In genomic region chr19:41570639-41571112, GRCh38 we compare ENCODE assay signal across 8 cellular contexts. TPM values are rescaled to one million over a fixed set of nuclear protein-coding genes. Genes with fewer than 3 reads are reported as not detected.
DNase-seq lines count a peak whose midpoint lies in the region; ATAC-seq and TF ChIP-seq lines count a peak whose summit lies in the region.

No MANE protein-coding gene starts in this region.

- ATAC-seq in activated B cell treated with CpG ODN at 0.5 μM for 24 hours (ENCODE audit: low read depth), result peak; percentile 97
- peak; percentile 90 for ATAC-seq in left colon
- ATAC-seq in GM21423 (IDR thresholded peaks at IDR 0.05; ENCODE audit: unreplicated experiment), result no peak

- H3K4me3 ChIP-seq in cardiac fibroblast (replicated peaks in 1 of 2; ENCODE audit: low read depth in 2 of 2, low read length in 2 of 2), result no peak overlapping the region

- CTCF ChIA-PET in activated B cell treated with CpG ODN at 0.5 μM for 24 hours (lab: Charles Lee), result interaction anchor here (0.5 to 16.0 kb wide), 26 partner anchors 9 to 443 kb away, joined by 3 to 344 read pairs (median 3); partner anchors contain the start of genes CCDC97 and ERICH4

- H3K9me3 Mint-ChIP-seq in activated B cell treated with CpG ODN at 0.5 μM for 24 hours, result no peaks in the 10 kb centered on the region

- no peak overlapping the region for H3K27ac Mint-ChIP-seq in activated B cell treated with CpG ODN at 0.5 μM for 24 hours

- peaks cover 2% of the 10 kb centered on the region for H3K27me3 Mint-ChIP-seq in activated B cell treated with CpG ODN at 0.5 μM for 24 hours

- intact Hi-C loops in activated B cell treated with CpG ODN at 0.5 μM for 24 hours (cut with micrococcal nuclease) (loop anchor here (1.0 to 10.0 kb wide), 7 partner anchors 25 to 598 kb away; partner anchors contain the start of gene HNRNPUL1), left colon (cut with DNase I, micrococcal nuclease) (loop anchor here in 1 of 2 donors (10.0 kb wide), 1 partner anchor 116 kb away; no protein-coding TSS in a partner anchor)

- TF ChIP-seq CTCF in GM20000 (IDR thresholded peaks at IDR 0.05; ENCODE audit: extremely low read depth, missing control alignments), result peak; percentile 86
- TF ChIP-seq CTCF in activated B cell treated with CpG ODN at 0.5 μM for 24 hours (IDR thresholded peaks at IDR 0.05), result peak; percentile 50
- TF ChIP-seq CTCF in cardiac fibroblast (IDR thresholded peaks at IDR 0.05; ENCODE audit: low read depth, low read length), result peak; percentile 97

- peaks cover 14% of the 10 kb centered on the region for H3K4me1 Mint-ChIP-seq in activated B cell treated with CpG ODN at 0.5 μM for 24 hours

- H3K4me3 Mint-ChIP-seq in activated B cell treated with CpG ODN at 0.5 μM for 24 hours, result no peak overlapping the region

- POLR2A ChIA-PET in activated B cell treated with CpG ODN at 0.5 μM for 24 hours (lab: Charles Lee), result interaction anchor here (0.6 to 1.1 kb wide), 5 partner anchors 24 to 828 kb away, joined by 3 to 7 read pairs (median 4); no protein-coding TSS in a partner anchor

- H3K36me3 Mint-ChIP-seq in activated B cell treated with CpG ODN at 0.5 μM for 24 hours (ENCODE audit: low read depth), result peaks cover 7% of the 10 kb centered on the region

- DNase-seq in AG08395 (ENCODE audit: low spot score) (peak; percentile 87), GM20000 (ENCODE audit: low spot score) (peak; percentile 79), NCI-H2171 treated with DMSO at 0.1 percent for 48 hours (lab: John Stamatoyannopoulos, UW) (peak; percentile 62), activated B cell treated with CpG ODN at 0.5 μM for 24 hours (peak; percentile 77), cardiac fibroblast (ENCODE audit: low read depth in 2 of 2) (peak; percentile 77 to 78), left colon (peak; percentile 67 to 90)
- peak; percentile 87 for DNase-seq in stimulated activated CD4-positive, alpha-beta T cell treated with anti-CD3 and anti-CD28 coated beads, Interleukin-4, amount 100 ng/mL, for 1 hour

RNA-seq across cellular contexts. Expression of gene CEACAM21, which starts 5.3 kb away (rescaled TPM):
- 11.7 and 12.0 TPM in 2 replicates for total RNA-seq in activated B cell treated with CpG ODN at 0.5 μM for 24 hours
- total RNA-seq in left colon, result 1 to 10 TPM in 1 of 2 donors, not detected in 1; 1.5 TPM

RNA-seq across cellular contexts. Expression of gene CEACAM4, which starts 56.2 kb away (rescaled TPM):
- total RNA-seq in activated B cell treated with CpG ODN at 0.5 μM for 24 hours (not detected in 2 replicates), left colon (under 1 TPM; 0.22 to 0.24 TPM)
